ENCODE assay signal across 1 cellular context in the genomic region with DNA sequence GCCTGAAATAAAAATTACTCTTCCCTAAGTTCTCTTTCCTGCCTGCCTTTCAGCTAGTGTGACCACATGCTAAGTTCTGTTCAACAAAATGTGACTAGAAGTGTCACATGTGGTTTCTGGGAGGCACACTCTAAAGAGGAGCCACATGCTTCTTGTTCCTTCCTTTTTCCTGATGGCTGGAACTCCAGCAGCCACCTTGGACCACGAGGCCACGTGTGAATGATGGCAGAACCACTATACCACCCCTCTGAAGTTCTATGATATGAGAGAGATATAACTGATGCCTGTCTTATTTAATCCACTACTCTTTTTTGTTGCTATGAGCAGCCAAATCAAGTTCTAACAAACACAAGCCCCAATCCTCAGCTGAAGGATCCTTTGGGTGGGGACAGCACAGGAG.
A peak's percentile ranks its signal among the peaks of the same experiment; 100 is the strongest.
TF ChIP-seq lines count a peak whose summit lies in the region.

No MANE protein-coding gene starts in this region.

TF ChIP-seq in WTC11, 78 proteins besides CTCF, POLR2A, EP300 and RAD21 (continued from another document):
- TF ChIP-seq, protein P1, sequence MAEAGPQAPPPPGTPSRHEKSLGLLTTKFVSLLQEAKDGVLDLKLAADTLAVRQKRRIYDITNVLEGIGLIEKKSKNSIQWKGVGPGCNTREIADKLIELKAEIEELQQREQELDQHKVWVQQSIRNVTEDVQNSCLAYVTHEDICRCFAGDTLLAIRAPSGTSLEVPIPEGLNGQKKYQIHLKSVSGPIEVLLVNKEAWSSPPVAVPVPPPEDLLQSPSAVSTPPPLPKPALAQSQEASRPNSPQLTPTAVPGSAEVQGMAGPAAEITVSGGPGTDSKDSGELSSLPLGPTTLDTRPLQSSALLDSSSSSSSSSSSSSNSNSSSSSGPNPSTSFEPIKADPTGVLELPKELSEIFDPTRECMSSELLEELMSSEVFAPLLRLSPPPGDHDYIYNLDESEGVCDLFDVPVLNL (CRISPR knock-in tag; IDR thresholded peaks at IDR 0.05; ENCODE audit: borderline replicate concordance, low read depth), result no peak
- TF ChIP-seq, protein P2, sequence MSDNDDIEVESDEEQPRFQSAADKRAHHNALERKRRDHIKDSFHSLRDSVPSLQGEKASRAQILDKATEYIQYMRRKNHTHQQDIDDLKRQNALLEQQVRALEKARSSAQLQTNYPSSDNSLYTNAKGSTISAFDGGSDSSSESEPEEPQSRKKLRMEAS (CRISPR knock-in tag; IDR thresholded peaks at IDR 0.05), result 0 out of 2 replicates have a peak, but pooled peaks have one; percentile 16
- TF ChIP-seq NR3C1 (CRISPR knock-in tag; conservative IDR thresholded peaks at IDR 0.05; ENCODE audit: low read depth) (no peak), NFE2L1 (CRISPR knock-in tag; IDR thresholded peaks at IDR 0.05) (no peak), GTF2I (CRISPR knock-in tag; conservative IDR thresholded peaks at IDR 0.05) (0 out of 2 replicates have a peak, but pooled peaks have one; percentile 26), KAT7 (CRISPR knock-in tag; IDR thresholded peaks at IDR 0.05; ENCODE audit: borderline replicate concordance) (no peak), ZBTB21 (CRISPR knock-in tag; IDR thresholded peaks at IDR 0.05; ENCODE audit: borderline replicate concordance) (no peak)
- TF ChIP-seq, protein P3, sequence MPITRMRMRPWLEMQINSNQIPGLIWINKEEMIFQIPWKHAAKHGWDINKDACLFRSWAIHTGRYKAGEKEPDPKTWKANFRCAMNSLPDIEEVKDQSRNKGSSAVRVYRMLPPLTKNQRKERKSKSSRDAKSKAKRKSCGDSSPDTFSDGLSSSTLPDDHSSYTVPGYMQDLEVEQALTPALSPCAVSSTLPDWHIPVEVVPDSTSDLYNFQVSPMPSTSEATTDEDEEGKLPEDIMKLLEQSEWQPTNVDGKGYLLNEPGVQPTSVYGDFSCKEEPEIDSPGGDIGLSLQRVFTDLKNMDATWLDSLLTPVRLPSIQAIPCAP (CRISPR knock-in tag; IDR thresholded peaks at IDR 0.05), result no peak
- TF ChIP-seq, protein P4, sequence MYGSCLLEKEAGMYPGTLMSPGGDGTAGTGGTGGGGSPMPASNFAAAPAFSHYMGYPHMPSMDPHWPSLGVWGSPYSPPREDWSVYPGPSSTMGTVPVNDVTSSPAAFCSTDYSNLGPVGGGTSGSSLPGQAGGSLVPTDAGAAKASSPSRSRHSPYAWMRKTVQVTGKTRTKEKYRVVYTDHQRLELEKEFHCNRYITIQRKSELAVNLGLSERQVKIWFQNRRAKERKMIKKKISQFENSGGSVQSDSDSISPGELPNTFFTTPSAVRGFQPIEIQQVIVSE (CRISPR knock-in tag; IDR thresholded peaks at IDR 0.05; ENCODE audit: borderline replicate concordance), result no peak
- TF ChIP-seq, protein P5, sequence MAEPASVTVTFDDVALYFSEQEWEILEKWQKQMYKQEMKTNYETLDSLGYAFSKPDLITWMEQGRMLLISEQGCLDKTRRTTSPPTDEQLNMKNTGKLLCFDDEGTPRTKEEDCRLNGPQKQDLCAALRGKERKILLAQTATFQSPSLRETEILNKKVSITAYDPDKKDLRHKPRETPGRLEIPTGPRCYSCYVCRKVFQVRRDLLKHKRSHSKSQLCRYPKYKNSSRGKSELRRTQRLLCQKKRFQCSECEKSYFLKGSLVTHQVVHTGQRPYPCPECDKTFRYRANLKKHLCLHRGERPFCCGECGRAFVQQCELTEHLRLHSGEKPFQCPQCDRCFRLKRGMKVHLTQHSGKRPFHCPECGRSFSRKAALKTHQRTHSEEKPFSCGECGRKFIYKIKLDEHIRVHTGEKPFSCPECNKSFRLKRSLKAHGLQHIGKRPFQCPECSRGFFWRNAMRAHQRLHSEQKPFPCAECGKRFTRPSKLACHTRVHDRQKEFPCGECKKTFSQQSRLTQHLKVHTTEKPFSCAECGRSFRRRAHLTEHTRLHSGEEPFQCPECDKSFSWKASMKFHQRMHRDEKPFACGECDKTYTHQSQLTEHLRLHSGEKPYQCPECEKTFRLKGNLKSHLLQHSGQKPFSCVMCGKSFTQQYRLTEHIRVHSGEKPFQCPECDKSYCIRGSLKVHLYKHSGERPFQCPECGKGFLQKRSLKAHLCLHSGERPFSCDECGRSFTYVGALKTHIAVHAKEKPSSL (CRISPR knock-in tag; conservative IDR thresholded peaks at IDR 0.05), result no peak; the same call in 1 of the 2 replicates
- TF ChIP-seq, protein P6, sequence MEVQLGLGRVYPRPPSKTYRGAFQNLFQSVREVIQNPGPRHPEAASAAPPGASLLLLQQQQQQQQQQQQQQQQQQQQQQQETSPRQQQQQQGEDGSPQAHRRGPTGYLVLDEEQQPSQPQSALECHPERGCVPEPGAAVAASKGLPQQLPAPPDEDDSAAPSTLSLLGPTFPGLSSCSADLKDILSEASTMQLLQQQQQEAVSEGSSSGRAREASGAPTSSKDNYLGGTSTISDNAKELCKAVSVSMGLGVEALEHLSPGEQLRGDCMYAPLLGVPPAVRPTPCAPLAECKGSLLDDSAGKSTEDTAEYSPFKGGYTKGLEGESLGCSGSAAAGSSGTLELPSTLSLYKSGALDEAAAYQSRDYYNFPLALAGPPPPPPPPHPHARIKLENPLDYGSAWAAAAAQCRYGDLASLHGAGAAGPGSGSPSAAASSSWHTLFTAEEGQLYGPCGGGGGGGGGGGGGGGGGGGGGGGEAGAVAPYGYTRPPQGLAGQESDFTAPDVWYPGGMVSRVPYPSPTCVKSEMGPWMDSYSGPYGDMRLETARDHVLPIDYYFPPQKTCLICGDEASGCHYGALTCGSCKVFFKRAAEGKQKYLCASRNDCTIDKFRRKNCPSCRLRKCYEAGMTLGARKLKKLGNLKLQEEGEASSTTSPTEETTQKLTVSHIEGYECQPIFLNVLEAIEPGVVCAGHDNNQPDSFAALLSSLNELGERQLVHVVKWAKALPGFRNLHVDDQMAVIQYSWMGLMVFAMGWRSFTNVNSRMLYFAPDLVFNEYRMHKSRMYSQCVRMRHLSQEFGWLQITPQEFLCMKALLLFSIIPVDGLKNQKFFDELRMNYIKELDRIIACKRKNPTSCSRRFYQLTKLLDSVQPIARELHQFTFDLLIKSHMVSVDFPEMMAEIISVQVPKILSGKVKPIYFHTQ (CRISPR knock-in tag; IDR thresholded peaks at IDR 0.05), result no peak
